ENCODE assay signal across 9 cellular contexts in genomic region chr13:80979035-80979641, GRCh38.
DNase-seq lines count a peak whose midpoint lies in the region; ATAC-seq, FAIRE-seq and TF ChIP-seq lines count a peak whose summit lies in the region.
"Had no signal": no experiment of that assay in that cellular context is flagged by ENCODE, and none has a peak within 500 bp of the region (broad histone marks: within the 10 kb centered on the region; RNA-seq: fewer than 3 reads in every experiment).

No MANE protein-coding gene starts in this region.

- ATAC-seq in RWPE2 (ENCODE audit: low read depth) (peak; percentile 50; the same call in 2 of the 3 replicates), GM19328 (IDR thresholded peaks at IDR 0.05; ENCODE audit: unreplicated experiment) (no peak)
- ATAC-seq in effector memory CD8-positive, alpha-beta T cell (replicated peaks), result no peak

- H3K4me2 ChIP-seq in H9 (ENCODE audit: insufficient read depth, insufficient read length, low read length), result no peak overlapping the region
- no peak overlapping the region for H3K4me2 ChIP-seq in mesenchymal stem cell (ENCODE audit: low read length, poor library complexity, severe bottlenecking)

- peak; percentile 91 for FAIRE-seq in A204.1 (lab: Jason Lieb, UNC)

- H3K27me3 ChIP-seq in H9 (ENCODE audit: insufficient read depth, low read length) (no peaks in the 10 kb centered on the region), RWPE2 (ENCODE audit: insufficient read depth, poor library complexity, severe bottlenecking) (no peaks in the 10 kb centered on the region), mesenchymal stem cell (ENCODE audit: control insufficient read depth in 1 of 2, insufficient read depth in 1 of 2, low read length in 2 of 2) (no peaks in the 10 kb centered on the region)
- H3K27me3 ChIP-seq: neutrophil had no signal

- no peaks in the 10 kb centered on the region for H3K79me1 ChIP-seq in H9 (ENCODE audit: insufficient read depth, low read depth, low read length, poor library complexity, severe bottlenecking)
- H3K79me1 ChIP-seq in mesenchymal stem cell (replicated peaks; ENCODE audit: low read length, poor library complexity, severe bottlenecking), result no peaks in the 10 kb centered on the region

- H3K4me3 Mint-ChIP-seq in H9, result no peak overlapping the region
- no peak overlapping the region for H3K4me3 Mint-ChIP-seq in effector memory CD8-positive, alpha-beta T cell

- H2AFZ ChIP-seq in H9 (ENCODE audit: low read length) (no peak overlapping the region), mesenchymal stem cell (ENCODE audit: low read depth, low read length) (no peak overlapping the region)

- no peak overlapping the region for H4K91ac ChIP-seq in H9 (ENCODE audit: insufficient read length, low read depth, low read length)
- no peak overlapping the region for H4K91ac ChIP-seq in mesenchymal stem cell (ENCODE audit: low read length)

- H4K8ac ChIP-seq in H9 (replicated peaks; ENCODE audit: insufficient read length, low read depth, low read length) (no peak overlapping the region), mesenchymal stem cell (ENCODE audit: low read length) (no peak overlapping the region)

- H4K20me1 ChIP-seq in H9 (ENCODE audit: control insufficient read depth, insufficient read depth, insufficient read length), result no peaks in the 10 kb centered on the region

- H3K9ac ChIP-seq in H9 (ENCODE audit: extremely low read depth, insufficient read length, low read length) (no peak overlapping the region), mesenchymal stem cell (ENCODE audit: low read length) (no peak overlapping the region)

- DNase-seq in GM04504 (ENCODE audit: low read depth) (peak; percentile 17), H9 (peak; percentile 57), LHCN-M2 (ENCODE audit: low read depth) (peak; percentile 66), RWPE2 (ENCODE audit: low spot score) (no peak), mesenchymal stem cell (peak; percentile 73)
- peak in 2 of 3 experiments; percentile 1 for DNase-seq in effector memory CD8-positive, alpha-beta T cell

- H3T11ph ChIP-seq in H9 (ENCODE audit: low read length), result no peak overlapping the region

- H3K4me3 ChIP-seq in RWPE2 (ENCODE audit: severe bottlenecking) (no peak overlapping the region), mesenchymal stem cell (ENCODE audit: insufficient read depth in 1 of 2, low read depth in 1 of 2, low read length in 2 of 2) (no peak overlapping the region)

- H3K79me2 ChIP-seq in H9 (ENCODE audit: insufficient read depth, low read length), result no peaks in the 10 kb centered on the region

- H2BK15ac ChIP-seq in H9 (ENCODE audit: low read depth, low read length) (no peak overlapping the region), mesenchymal stem cell (ENCODE audit: low read depth, poor library complexity, severe bottlenecking) (no peak overlapping the region)

- H3K9me3 ChIP-seq in H9 (ENCODE audit: control insufficient read depth, low read depth, low read length) (no peaks in the 10 kb centered on the region), RWPE2 (ENCODE audit: severe bottlenecking) (no peaks in the 10 kb centered on the region), mesenchymal stem cell (ENCODE audit: control insufficient read depth, low read length) (no peaks in the 10 kb centered on the region)
- H3K9me3 ChIP-seq: neutrophil had no signal

- H4K5ac ChIP-seq in H9 (ENCODE audit: insufficient read length, low read depth, low read length), result no peak overlapping the region

- H2BK5ac ChIP-seq in H9 (ENCODE audit: insufficient read length, low read length), result no peak overlapping the region
- H2BK5ac ChIP-seq in mesenchymal stem cell (ENCODE audit: low read depth, low read length, poor library complexity, severe bottlenecking), result no peak overlapping the region

- no peak overlapping the region for H2BK20ac ChIP-seq in H9 (ENCODE audit: low read depth, low read length, poor library complexity, severe bottlenecking)

- H3K36me3 ChIP-seq in RWPE2 (ENCODE audit: low read depth), result no peaks in the 10 kb centered on the region
- no peaks in the 10 kb centered on the region for H3K36me3 ChIP-seq in mesenchymal stem cell (ENCODE audit: control insufficient read depth in 1 of 2, insufficient read depth in 2 of 2, low read depth in 1 of 2, low read length in 2 of 2)
- H3K36me3 ChIP-seq: neutrophil had no signal

- no peaks in the 10 kb centered on the region for H3K36me3 Mint-ChIP-seq in H9 (ENCODE audit: insufficient read depth in 1 of 3, low read depth in 3 of 3)
- H3K36me3 Mint-ChIP-seq in effector memory CD8-positive, alpha-beta T cell (ENCODE audit: insufficient read depth), result peaks cover 2% of the 10 kb centered on the region

- H3K9me3 Mint-ChIP-seq in H9, result peaks cover 6 to 8% of the 10 kb centered on the region in 2 experiments; a peak in 3 of 5 replicates
- H3K9me3 Mint-ChIP-seq in effector memory CD8-positive, alpha-beta T cell, result peaks cover 2 to 8% of the 10 kb centered on the region in 2 donors

- no peak overlapping the region for H3K14ac ChIP-seq in H9 (ENCODE audit: insufficient read depth, low read length)
- H3K14ac ChIP-seq in mesenchymal stem cell (ENCODE audit: low read length in 2 of 2), result no peak overlapping the region

- H3K23me2 ChIP-seq in H9 (ENCODE audit: insufficient read length, low read depth, low read length, poor library complexity, severe bottlenecking), result no peaks in the 10 kb centered on the region

- no peak overlapping the region for H2BK120ac ChIP-seq in H9 (ENCODE audit: low read depth, low read length, poor library complexity, severe bottlenecking)
- no peak overlapping the region for H2BK120ac ChIP-seq in mesenchymal stem cell (ENCODE audit: low read depth, low read length)

- H2AK5ac ChIP-seq in H9 (ENCODE audit: insufficient read length, low read length), result no peak overlapping the region
- H2AK5ac ChIP-seq in mesenchymal stem cell (ENCODE audit: low read length, severe bottlenecking), result no peak overlapping the region

- no peaks in the 10 kb centered on the region for H3K4me1 ChIP-seq in H9 (ENCODE audit: insufficient read depth, low read length)
- no peaks in the 10 kb centered on the region for H3K4me1 ChIP-seq in RWPE2 (ENCODE audit: insufficient read depth, poor library complexity, severe bottlenecking)
- H3K4me1 ChIP-seq in mesenchymal stem cell (ENCODE audit: control insufficient read depth, insufficient read depth, low read depth, low read length), result peaks cover 4% of the 10 kb centered on the region

- H2BK12ac ChIP-seq in H9 (ENCODE audit: insufficient read length, low read depth, low read length) (no peak overlapping the region), mesenchymal stem cell (ENCODE audit: low read length in 2 of 2) (no peak overlapping the region)

- H3K18ac ChIP-seq in H9 (ENCODE audit: insufficient read length, low read depth, low read length), result no peak overlapping the region
- no peak overlapping the region for H3K18ac ChIP-seq in mesenchymal stem cell (ENCODE audit: low read depth in 1 of 2, low read length in 2 of 2)

- H3K27ac ChIP-seq in H9 (ENCODE audit: insufficient read length, low read depth, low read length), result no peak overlapping the region
- no peak overlapping the region for H3K27ac ChIP-seq in RWPE2 (ENCODE audit: poor library complexity, severe bottlenecking)
- H3K27ac ChIP-seq in mesenchymal stem cell (ENCODE audit: low read length, poor library complexity, severe bottlenecking), result no peak overlapping the region
- H3K27ac ChIP-seq: neutrophil had no signal

- H3K4me1 Mint-ChIP-seq in H9, result no peaks in the 10 kb centered on the region
- H3K4me1 Mint-ChIP-seq in effector memory CD8-positive, alpha-beta T cell (ENCODE audit: low read depth in 2 of 2), result no peaks in the 10 kb centered on the region

- TF ChIP-seq CTCF in H9 (conservative IDR thresholded peaks at IDR 0.05) (peak; percentile 93), RWPE2 (IDR thresholded peaks at IDR 0.05; ENCODE audit: poor library complexity, severe bottlenecking) (peak; percentile 93)

- H3K27me3 Mint-ChIP-seq in H9 (ENCODE audit: low read depth), result no peaks in the 10 kb centered on the region
- H3K27me3 Mint-ChIP-seq in effector memory CD8-positive, alpha-beta T cell, result no peaks in the 10 kb centered on the region

- no peak overlapping the region for H3K4ac ChIP-seq in H9 (ENCODE audit: low read depth, low read length)
- no peak overlapping the region for H3K4ac ChIP-seq in mesenchymal stem cell (ENCODE audit: low read depth in 1 of 2, low read length in 2 of 2)

- H3K27ac Mint-ChIP-seq in H9, result no peak overlapping the region
- no peak overlapping the region for H3K27ac Mint-ChIP-seq in effector memory CD8-positive, alpha-beta T cell

- H3K23ac ChIP-seq in H9 (ENCODE audit: insufficient read length, low read depth, low read length), result no peak overlapping the region
- H3K23ac ChIP-seq in mesenchymal stem cell (ENCODE audit: low read length in 2 of 2), result no peak overlapping the region

- no CpG with 5 or more reads among the region's 9 CpGs for WGBS in H9 (ENCODE audit: extremely low coverage, insufficient read length, low lambda C conversion rate)
- WGBS in mesenchymal stem cell, result 14% methylated on average over 2 of the region's 9 CpGs

- H3K56ac ChIP-seq in H9 (ENCODE audit: insufficient read length, low read depth, low read length), result no peak overlapping the region
